ENCODE assay signal across 1 cellular context in genomic region chr17:76558210-76559095, GRCh38.
TF ChIP-seq lines count a peak whose summit lies in the region.

No MANE protein-coding gene starts in this region.

TF ChIP-seq in IMR-90, 13 proteins besides CTCF, POLR2A, EP300 and RAD21 (continued from another document):
- TF ChIP-seq USF2 (IDR thresholded peaks at IDR 0.05; ENCODE audit: low read depth, low read length): no peak
- no peak for TF ChIP-seq ELK1 (IDR thresholded peaks at IDR 0.05; ENCODE audit: borderline replicate concordance, low read depth, low read length)
- no peak for TF ChIP-seq MAZ (IDR thresholded peaks at IDR 0.05; ENCODE audit: borderline replicate concordance, low read depth, low read length)
- no peak for TF ChIP-seq RFX5 (IDR thresholded peaks at IDR 0.05; ENCODE audit: low read depth, low read length)
